13 cellular contexts compared by ENCODE assay signal in the genomic region with DNA sequence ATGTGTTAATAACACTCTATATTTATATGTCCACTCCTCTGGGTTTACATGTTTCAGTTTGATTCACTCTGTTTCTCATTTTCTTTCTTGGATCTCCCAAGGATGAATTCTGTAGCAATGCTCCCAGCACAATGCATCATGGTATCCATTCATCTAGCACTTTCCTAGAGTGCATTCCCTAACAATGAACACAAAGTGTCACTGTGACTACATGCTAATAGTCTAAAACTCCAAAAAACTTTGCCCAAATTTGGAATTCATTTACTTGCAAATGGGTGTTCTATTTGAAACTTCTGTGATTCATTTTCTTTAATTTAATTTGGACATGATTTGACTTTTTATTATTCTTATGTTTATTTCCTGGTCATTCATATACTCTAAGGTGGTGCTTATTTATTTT.
DNase-seq lines count a peak whose midpoint lies in the region; ATAC-seq and TF ChIP-seq lines count a peak whose summit lies in the region.
"Had no signal": no experiment of that assay in that cellular context is flagged by ENCODE, and none has a peak within 500 bp of the region (broad histone marks: within the 10 kb centered on the region; RNA-seq: fewer than 3 reads in every experiment).

No MANE protein-coding gene starts in this region.

- TF ChIP-seq POLR2A in heart left ventricle (IDR thresholded peaks at IDR 0.05) = no peak

- H3K14ac ChIP-seq in mesenchymal stem cell (ENCODE audit: low read length in 2 of 2) = no peak overlapping the region

- H2AK5ac ChIP-seq in mesenchymal stem cell (ENCODE audit: low read length, severe bottlenecking) = no peak overlapping the region

- H3K27me3 ChIP-seq in heart left ventricle (peaks cover 0 to 6% (median 0%) of the 10 kb centered on the region in 9 donors), PC-9 (ENCODE audit: insufficient read depth, low read depth) (no peaks in the 10 kb centered on the region), foreskin keratinocyte (no peaks in the 10 kb centered on the region), upper lobe of right lung (no peaks in the 10 kb centered on the region), mesenchymal stem cell (ENCODE audit: control insufficient read depth in 1 of 2, insufficient read depth in 1 of 2, low read length in 2 of 2) (no peaks in the 10 kb centered on the region)
- H3K27me3 ChIP-seq: brain microvascular endothelial cell had no signal

- no peaks in the 10 kb centered on the region for H3K27me3 Mint-ChIP-seq in stimulated activated naive CD8-positive, alpha-beta T cell treated with anti-CD3 and anti-CD28 coated beads, Interleukin-15, amount 100 ng/mL, for 72 hours

- no peak for DNase-seq in heart left ventricle
- DNase-seq in cardiac septum (ENCODE audit: low spot score) = no peak
- no peak for DNase-seq in PC-9
- DNase-seq in foreskin keratinocyte = no peak
- no peak for DNase-seq in upper lobe of right lung
- DNase-seq in stimulated activated naive CD8-positive, alpha-beta T cell treated with anti-CD3 and anti-CD28 coated beads, Interleukin-15, amount 100 ng/mL, for 72 hours = no peak
- DNase-seq in mesenchymal stem cell = no peak
- DNase-seq in C1 segment of cervical spinal cord (lab: John Stamatoyannopoulos, UW) = no peak
- DNase-seq: brain microvascular endothelial cell, KG1, occipital lobe, SHP77 treated with DMSO at 0.1 percent for 48 hours had no signal

- no peaks in the 10 kb centered on the region for H3K9me2 ChIP-seq in PC-9 (ENCODE audit: insufficient read depth)

- no TSS peak for BruUV-seq in PC-9 (replicated peaks; lab: Mats Ljungman, UMichigan)

- peak; percentile 14 to 59 (median 46) for TF ChIP-seq CTCF in heart left ventricle (IDR thresholded peaks at IDR 0.05)
- TF ChIP-seq CTCF in PC-9 (conservative IDR thresholded peaks at IDR 0.05) = 0 out of 2 replicates have a peak, but pooled peaks have one; percentile 18
- peak; percentile 13 for TF ChIP-seq CTCF in foreskin keratinocyte (conservative IDR thresholded peaks at IDR 0.05)
- peak; percentile 45 for TF ChIP-seq CTCF in upper lobe of right lung (IDR thresholded peaks at IDR 0.05)

- H3K23ac ChIP-seq in mesenchymal stem cell (ENCODE audit: low read length in 2 of 2) = no peak overlapping the region

- no peaks in the 10 kb centered on the region for H3K79me1 ChIP-seq in mesenchymal stem cell (replicated peaks; ENCODE audit: low read length, poor library complexity, severe bottlenecking)

- intact Hi-C loops in heart left ventricle (cut with DNase I) = loop anchor here in 8 of 10 donors (5.0 to 10.0 kb wide), 4 partner anchors 378 to 660 kb away; no protein-coding TSS in a partner anchor
- intact Hi-C loops in cardiac septum (cut with DNase I) = loop anchor here (5.0 kb wide), 1 partner anchor 660 kb away; no protein-coding TSS in a partner anchor
- intact Hi-C loops in PC-9 (cut with micrococcal nuclease; ENCODE audit: unreplicated experiment) = no loop called here
- intact Hi-C loops in upper lobe of right lung (cut with DNase I) = no loop called here

- H2BK120ac ChIP-seq in mesenchymal stem cell (ENCODE audit: low read depth, low read length) = no peak overlapping the region

- no peak overlapping the region for H3K4ac ChIP-seq in mesenchymal stem cell (ENCODE audit: low read depth in 1 of 2, low read length in 2 of 2)

- no peak overlapping the region for H2BK5ac ChIP-seq in mesenchymal stem cell (ENCODE audit: low read depth, low read length, poor library complexity, severe bottlenecking)

- no peak overlapping the region for H4K8ac ChIP-seq in mesenchymal stem cell (ENCODE audit: low read length)

- H3K4me3 ChIP-seq in heart left ventricle (no peak overlapping the region), PC-9 (no peak overlapping the region), upper lobe of right lung (no peak overlapping the region), mesenchymal stem cell (ENCODE audit: insufficient read depth in 1 of 2, low read depth in 1 of 2, low read length in 2 of 2) (no peak overlapping the region)

- no peaks in the 10 kb centered on the region for H4K20me1 ChIP-seq in PC-9 (ENCODE audit: insufficient read depth)

- no peak overlapping the region for H3K4me3 Mint-ChIP-seq in stimulated activated naive CD8-positive, alpha-beta T cell treated with anti-CD3 and anti-CD28 coated beads, Interleukin-15, amount 100 ng/mL, for 72 hours
- H3K4me3 Mint-ChIP-seq: CD14-positive monocyte had no signal

- no peak overlapping the region for H3K27ac Mint-ChIP-seq in stimulated activated naive CD8-positive, alpha-beta T cell treated with anti-CD3 and anti-CD28 coated beads, Interleukin-15, amount 100 ng/mL, for 72 hours
- H3K27ac Mint-ChIP-seq: CD14-positive monocyte had no signal

- H3K9me3 Mint-ChIP-seq in stimulated activated naive CD8-positive, alpha-beta T cell treated with anti-CD3 and anti-CD28 coated beads, Interleukin-15, amount 100 ng/mL, for 72 hours = no peaks in the 10 kb centered on the region

- H3K4me1 Mint-ChIP-seq in stimulated activated naive CD8-positive, alpha-beta T cell treated with anti-CD3 and anti-CD28 coated beads, Interleukin-15, amount 100 ng/mL, for 72 hours = no peaks in the 10 kb centered on the region
- H3K4me1 Mint-ChIP-seq: CD14-positive monocyte had no signal

- CTCF ChIA-PET in PC-9 (lab: Charles Lee) = no interaction called here

- H3K18ac ChIP-seq in mesenchymal stem cell (ENCODE audit: low read depth in 1 of 2, low read length in 2 of 2) = no peak overlapping the region

- H3K4me1 ChIP-seq in heart left ventricle (no peaks in the 10 kb centered on the region), PC-9 (replicated peaks; ENCODE audit: insufficient read depth) (no peaks in the 10 kb centered on the region), foreskin keratinocyte (no peaks in the 10 kb centered on the region), upper lobe of right lung (no peaks in the 10 kb centered on the region), mesenchymal stem cell (ENCODE audit: control insufficient read depth, insufficient read depth, low read depth, low read length) (no peaks in the 10 kb centered on the region)

- H2AFZ ChIP-seq in PC-9 = no peak overlapping the region
- H2AFZ ChIP-seq in mesenchymal stem cell (ENCODE audit: low read depth, low read length) = no peak overlapping the region

- no peak overlapping the region for H2BK12ac ChIP-seq in mesenchymal stem cell (ENCODE audit: low read length in 2 of 2)

- H3K9me3 ChIP-seq in heart left ventricle (no peaks in the 10 kb centered on the region), PC-9 (ENCODE audit: insufficient read depth, low read depth) (no peaks in the 10 kb centered on the region), upper lobe of right lung (no peaks in the 10 kb centered on the region), mesenchymal stem cell (ENCODE audit: control insufficient read depth, low read length) (no peaks in the 10 kb centered on the region)

- ATAC-seq in heart left ventricle (no peak), foreskin keratinocyte (no peak), upper lobe of right lung (no peak)
- ATAC-seq in stimulated activated naive CD8-positive, alpha-beta T cell treated with anti-CD3 and anti-CD28 coated beads, Interleukin-15, amount 100 ng/mL, for 72 hours = no peak

- no peak overlapping the region for H3K9ac ChIP-seq in mesenchymal stem cell (ENCODE audit: low read length)

- H3K36me3 ChIP-seq in heart left ventricle = no peaks in the 10 kb centered on the region
- no peaks in the 10 kb centered on the region for H3K36me3 ChIP-seq in PC-9 (ENCODE audit: low read depth)
- no peaks in the 10 kb centered on the region for H3K36me3 ChIP-seq in upper lobe of right lung
- no peaks in the 10 kb centered on the region for H3K36me3 ChIP-seq in mesenchymal stem cell (ENCODE audit: control insufficient read depth in 1 of 2, insufficient read depth in 2 of 2, low read depth in 1 of 2, low read length in 2 of 2)
- H3K36me3 ChIP-seq: brain microvascular endothelial cell had no signal

- H3K27ac ChIP-seq in heart left ventricle (no peak overlapping the region), PC-9 (no peak overlapping the region), foreskin keratinocyte (no peak overlapping the region), upper lobe of right lung (no peak overlapping the region), mesenchymal stem cell (ENCODE audit: low read length, poor library complexity, severe bottlenecking) (no peak overlapping the region)
- H3K27ac ChIP-seq: brain microvascular endothelial cell had no signal

- no peaks in the 10 kb centered on the region for H3K79me2 ChIP-seq in PC-9 (ENCODE audit: low read depth)

- POLR2A ChIA-PET in PC-9 (lab: Charles Lee; ENCODE audit: unreplicated experiment) = no interaction called here

- H2BK15ac ChIP-seq in mesenchymal stem cell (ENCODE audit: low read depth, poor library complexity, severe bottlenecking) = no peak overlapping the region

- no peak overlapping the region for H4K91ac ChIP-seq in mesenchymal stem cell (ENCODE audit: low read length)

- no peak overlapping the region for H3K4me2 ChIP-seq in PC-9
- H3K4me2 ChIP-seq in mesenchymal stem cell (ENCODE audit: low read length, poor library complexity, severe bottlenecking) = no peak overlapping the region

- no peaks in the 10 kb centered on the region for H3F3A ChIP-seq in PC-9 (ENCODE audit: insufficient read depth, low read depth)

Comparison
In these comparisons a context has a peak if more than half of its experiments do, and no peak if none do; other contexts are left out.
1. intact Hi-C loops: an anchor here in heart left ventricle (5.0 to 10.0 kb wide) and cardiac septum (5.0 kb wide); none called in PC-9 and upper lobe of right lung.